In genomic region chr10:29865700-29866355, GRCh38 we compare ENCODE assay signal across 23 cellular contexts.
A peak's percentile ranks its signal among the peaks of the same experiment; 100 is the strongest.
DNase-seq lines count a peak whose midpoint lies in the region; ATAC-seq and TF ChIP-seq lines count a peak whose summit lies in the region.
"Had no signal": no experiment of that assay in that cellular context is flagged by ENCODE, and none has a peak within 500 bp of the region (broad histone marks: within the 10 kb centered on the region; RNA-seq: fewer than 3 reads in every experiment).

No MANE protein-coding gene starts in this region.

- H2AFZ ChIP-seq in osteoblast (ENCODE audit: low read length) = no peak overlapping the region

- no peaks in the 10 kb centered on the region for H3K79me2 ChIP-seq in osteoblast (ENCODE audit: insufficient read depth, low read length)

- H3K4me3 ChIP-seq in body of pancreas (no peak overlapping the region), left lung (no peak overlapping the region), osteoblast (ENCODE audit: insufficient read depth, low read length) (no peak overlapping the region), suprapubic skin (no peak overlapping the region)
- H3K4me3 ChIP-seq: mucosa of descending colon, SJSA1 had no signal

- TF ChIP-seq CTCF in body of pancreas (IDR thresholded peaks at IDR 0.05) (no peak), left lung (IDR thresholded peaks at IDR 0.05) (no peak), osteoblast (IDR thresholded peaks at IDR 0.05; ENCODE audit: extremely low read depth, low read depth, low read length) (no peak), suprapubic skin (IDR thresholded peaks at IDR 0.05) (no peak)

- peak; percentile 69 for ATAC-seq in body of pancreas
- ATAC-seq in left lung = peak; percentile 83
- no peak for ATAC-seq in HG02623 (IDR thresholded peaks at IDR 0.05; ENCODE audit: unreplicated experiment)
- ATAC-seq in activated CD8-positive, alpha-beta T cell treated with anti-CD3 and anti-CD28 coated beads, Interleukin-2, amount 10 ng/mL, durations not matched to agents 7 days and 5 days = no peak
- ATAC-seq: activated CD8-positive, alpha-beta memory T cell treated with anti-CD3 and anti-CD28 coated beads, Interleukin-2, amount 10 ng/mL, durations not matched to agents 7 days and 5 days; activated T-helper 17 cell treated with anti-CD3 and anti-CD28 coated beads, Interleukin-2, amount 50 U/mL, for 72 hours; mucosa of descending colon; sciatic nerve; stimulated activated naive CD8-positive, alpha-beta T cell treated with anti-CD3 and anti-CD28 coated beads, Interleukin-15, Interleukin-2, amounts not matched to agents 100 U/mL and 50 U/mL, for 24 hours had no signal

- H3K9me3 ChIP-seq in body of pancreas (no peaks in the 10 kb centered on the region), left lung (no peaks in the 10 kb centered on the region), osteoblast (ENCODE audit: low read depth, low read length) (no peaks in the 10 kb centered on the region), suprapubic skin (no peaks in the 10 kb centered on the region)
- H3K9me3 ChIP-seq: mucosa of descending colon, SJSA1 had no signal

- intact Hi-C loops in body of pancreas (cut with DNase I) (no loop called here), left lung (cut with DNase I) (no loop called here)

- H3K27me3 ChIP-seq in body of pancreas = no peaks in the 10 kb centered on the region
- H3K27me3 ChIP-seq in left lung = no peaks in the 10 kb centered on the region
- H3K27me3 ChIP-seq in osteoblast (ENCODE audit: insufficient read depth, low read length) = peaks cover 29% of the 10 kb centered on the region
- no peaks in the 10 kb centered on the region for H3K27me3 ChIP-seq in suprapubic skin
- H3K27me3 ChIP-seq: SJSA1 had no signal

- H3K27me3 Mint-ChIP-seq in activated CD8-positive, alpha-beta T cell treated with anti-CD3 and anti-CD28 coated beads, Interleukin-2, amount 10 ng/mL, durations not matched to agents 7 days and 5 days (ENCODE audit: low read depth) = peaks cover 8% of the 10 kb centered on the region

- no peaks in the 10 kb centered on the region for H3K9me3 Mint-ChIP-seq in activated CD8-positive, alpha-beta T cell treated with anti-CD3 and anti-CD28 coated beads, Interleukin-2, amount 10 ng/mL, durations not matched to agents 7 days and 5 days (ENCODE audit: insufficient read depth)
- H3K9me3 Mint-ChIP-seq: CD8-positive, alpha-beta memory T cell had no signal

- H3K36me3 ChIP-seq in body of pancreas (replicated peaks in 1 of 2; ENCODE audit: insufficient read depth in 1 of 2, low read depth in 2 of 2) (no peaks in the 10 kb centered on the region), left lung (no peaks in the 10 kb centered on the region), osteoblast (ENCODE audit: insufficient read depth, low read length) (no peaks in the 10 kb centered on the region), suprapubic skin (no peaks in the 10 kb centered on the region)
- H3K36me3 ChIP-seq: SJSA1 had no signal

- H3K4me2 ChIP-seq in osteoblast (ENCODE audit: insufficient read depth, low read length) = no peak overlapping the region

- CTCF ChIA-PET in activated CD8-positive, alpha-beta T cell treated with anti-CD3 and anti-CD28 coated beads, Interleukin-2, amount 10 ng/mL, durations not matched to agents 7 days and 5 days (lab: Charles Lee) = no interaction called here

- no peak overlapping the region for H3K27ac Mint-ChIP-seq in activated CD8-positive, alpha-beta T cell treated with anti-CD3 and anti-CD28 coated beads, Interleukin-2, amount 10 ng/mL, durations not matched to agents 7 days and 5 days
- H3K27ac Mint-ChIP-seq: activated CD8-positive, alpha-beta memory T cell treated with anti-CD3 and anti-CD28 coated beads, Interleukin-2, amount 10 ng/mL, durations not matched to agents 7 days and 5 days; activated T-helper 17 cell treated with anti-CD3 and anti-CD28 coated beads, Interleukin-2, amount 50 U/mL, for 72 hours; CD8-positive, alpha-beta memory T cell; HFFc6 had no signal

- TF ChIP-seq EP300 in suprapubic skin (IDR thresholded peaks at IDR 0.05) = no peak

- peak; percentile 76 for DNase-seq in HT-29 (ENCODE audit: low spot score)
- DNase-seq in body of pancreas = no peak
- no peak for DNase-seq in left lung
- DNase-seq in renal cortical epithelial cell (ENCODE audit: low read depth) = peak; percentile 70
- DNase-seq in osteoblast (ENCODE audit: insufficient read length, low spot score, missing footprints) = no peak
- DNase-seq in activated CD8-positive, alpha-beta T cell treated with anti-CD3 and anti-CD28 coated beads, Interleukin-2, amount 10 ng/mL, durations not matched to agents 7 days and 5 days = no peak
- no peak for DNase-seq in suprapubic skin (ENCODE audit: low spot score in 2 of 2)
- DNase-seq: activated CD4-positive, CD25-positive, alpha-beta regulatory T cell treated with anti-CD3 and anti-CD28 coated beads, Interleukin-2, amount 50 U/mL, for 72 hours; activated CD8-positive, alpha-beta memory T cell treated with anti-CD3 and anti-CD28 coated beads, Interleukin-2, amount 10 ng/mL, durations not matched to agents 7 days and 5 days; CD8-positive, alpha-beta memory T cell; central memory CD4-positive, alpha-beta T cell; effector CD4-positive, alpha-beta T cell; HFFc6; mucosa of descending colon; NCI-H1417 treated with DMSO at 0.1 percent for 48 hours; NCI-H2171 treated with DMSO at 0.1 percent for 48 hours; NCI-H774; OCI-M1; stimulated activated naive CD8-positive, alpha-beta T cell treated with anti-CD3 and anti-CD28 coated beads, Interleukin-15, Interleukin-2, amounts not matched to agents 100 U/mL and 50 U/mL, for 24 hours had no signal

- TF ChIP-seq POLR2A in body of pancreas (IDR thresholded peaks at IDR 0.05) (no peak), suprapubic skin (IDR thresholded peaks at IDR 0.05) (no peak)

- POLR2A ChIA-PET in activated CD8-positive, alpha-beta T cell treated with anti-CD3 and anti-CD28 coated beads, Interleukin-2, amount 10 ng/mL, durations not matched to agents 7 days and 5 days (lab: Charles Lee) = no interaction called here

- no peak overlapping the region for H3K4me3 Mint-ChIP-seq in activated CD8-positive, alpha-beta T cell treated with anti-CD3 and anti-CD28 coated beads, Interleukin-2, amount 10 ng/mL, durations not matched to agents 7 days and 5 days
- H3K4me3 Mint-ChIP-seq: activated CD8-positive, alpha-beta memory T cell treated with anti-CD3 and anti-CD28 coated beads, Interleukin-2, amount 10 ng/mL, durations not matched to agents 7 days and 5 days; activated T-helper 17 cell treated with anti-CD3 and anti-CD28 coated beads, Interleukin-2, amount 50 U/mL, for 72 hours; CD8-positive, alpha-beta memory T cell; HFFc6 had no signal

- 52 to 65% methylated on average over 6 of the region's 6 CpGs for WGBS in body of pancreas, 2 donors
- WGBS in suprapubic skin = 60% methylated on average over 6 of the region's 6 CpGs

- no peaks in the 10 kb centered on the region for H4K20me1 ChIP-seq in osteoblast (ENCODE audit: insufficient read depth, low read length)

- no peaks in the 10 kb centered on the region for H3K4me1 Mint-ChIP-seq in activated CD8-positive, alpha-beta T cell treated with anti-CD3 and anti-CD28 coated beads, Interleukin-2, amount 10 ng/mL, durations not matched to agents 7 days and 5 days (ENCODE audit: low read depth)
- H3K4me1 Mint-ChIP-seq: activated CD8-positive, alpha-beta memory T cell treated with anti-CD3 and anti-CD28 coated beads, Interleukin-2, amount 10 ng/mL, durations not matched to agents 7 days and 5 days; activated T-helper 17 cell treated with anti-CD3 and anti-CD28 coated beads, Interleukin-2, amount 50 U/mL, for 72 hours; CD8-positive, alpha-beta memory T cell had no signal

- no peaks in the 10 kb centered on the region for H3K36me3 Mint-ChIP-seq in activated CD8-positive, alpha-beta T cell treated with anti-CD3 and anti-CD28 coated beads, Interleukin-2, amount 10 ng/mL, durations not matched to agents 7 days and 5 days (ENCODE audit: low read depth)
- H3K36me3 Mint-ChIP-seq: activated CD8-positive, alpha-beta memory T cell treated with anti-CD3 and anti-CD28 coated beads, Interleukin-2, amount 10 ng/mL, durations not matched to agents 7 days and 5 days; CD8-positive, alpha-beta memory T cell had no signal

- H3K27ac ChIP-seq in body of pancreas = peak overlapping the region in 3 of 4 donors; percentile 21 to 60 (median 47)
- H3K27ac ChIP-seq in left lung = peak overlapping the region; percentile 28 to 36
- no peak overlapping the region for H3K27ac ChIP-seq in osteoblast (ENCODE audit: low read depth, low read length)
- H3K27ac ChIP-seq in suprapubic skin = no peak overlapping the region
- H3K27ac ChIP-seq: SJSA1 had no signal

- H3K4me1 ChIP-seq in body of pancreas (no peaks in the 10 kb centered on the region), left lung (peaks cover 0 to 3% of the 10 kb centered on the region in 2 donors), osteoblast (ENCODE audit: insufficient read depth, low read length) (peaks cover 20% of the 10 kb centered on the region), suprapubic skin (peaks cover 18% of the 10 kb centered on the region)

Comparison
In these comparisons a context has a peak if more than half of its experiments do, and no peak if none do; other contexts are left out.
1. DNase-seq: peak in HT-29 (single experiment) and renal cortical epithelial cell (single experiment); none in body of pancreas (0 of 4), left lung (0 of 2), osteoblast (single experiment), activated CD8-positive, alpha-beta T cell treated with anti-CD3 and anti-CD28 coated beads, Interleukin-2, amount 10 ng/mL, durations not matched to agents 7 days and 5 days (single experiment) and suprapubic skin (0 of 2).
2. ATAC-seq: peak in body of pancreas (single experiment) and left lung (single experiment); none in HG02623 (single experiment) and activated CD8-positive, alpha-beta T cell treated with anti-CD3 and anti-CD28 coated beads, Interleukin-2, amount 10 ng/mL, durations not matched to agents 7 days and 5 days (single experiment).
3. H3K27ac ChIP-seq: peak in body of pancreas (3 of 4) and left lung (2 of 2); none in osteoblast (single experiment) and suprapubic skin (single experiment).